In the genomic region with DNA sequence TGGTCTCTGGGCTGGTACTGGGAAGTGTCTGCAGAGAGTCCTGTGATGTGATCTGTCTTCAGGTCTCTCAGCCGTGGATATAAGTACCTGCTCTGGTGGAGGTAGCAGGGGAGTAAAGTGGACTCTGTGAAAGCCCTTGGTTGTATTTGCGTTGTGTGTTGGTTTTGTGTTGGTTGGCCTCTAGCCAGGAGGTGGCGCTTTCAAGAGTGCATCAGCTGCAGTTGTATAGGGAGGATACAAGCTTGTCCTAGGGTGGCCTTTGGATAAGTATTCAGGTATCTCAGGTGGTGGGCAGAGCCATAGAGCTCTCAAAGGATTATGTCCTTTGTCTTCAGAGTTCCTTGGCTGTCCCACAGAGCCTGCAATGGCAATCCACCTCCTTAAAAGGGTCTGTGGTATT, we compare ENCODE assay signal across 1 cellular context.
TF ChIP-seq lines count a peak whose summit lies in the region.

No MANE protein-coding gene starts in this region.

TF ChIP-seq in WTC11, 78 proteins besides CTCF, POLR2A, EP300 and RAD21 (continued from another document):
- TF ChIP-seq, protein P1, sequence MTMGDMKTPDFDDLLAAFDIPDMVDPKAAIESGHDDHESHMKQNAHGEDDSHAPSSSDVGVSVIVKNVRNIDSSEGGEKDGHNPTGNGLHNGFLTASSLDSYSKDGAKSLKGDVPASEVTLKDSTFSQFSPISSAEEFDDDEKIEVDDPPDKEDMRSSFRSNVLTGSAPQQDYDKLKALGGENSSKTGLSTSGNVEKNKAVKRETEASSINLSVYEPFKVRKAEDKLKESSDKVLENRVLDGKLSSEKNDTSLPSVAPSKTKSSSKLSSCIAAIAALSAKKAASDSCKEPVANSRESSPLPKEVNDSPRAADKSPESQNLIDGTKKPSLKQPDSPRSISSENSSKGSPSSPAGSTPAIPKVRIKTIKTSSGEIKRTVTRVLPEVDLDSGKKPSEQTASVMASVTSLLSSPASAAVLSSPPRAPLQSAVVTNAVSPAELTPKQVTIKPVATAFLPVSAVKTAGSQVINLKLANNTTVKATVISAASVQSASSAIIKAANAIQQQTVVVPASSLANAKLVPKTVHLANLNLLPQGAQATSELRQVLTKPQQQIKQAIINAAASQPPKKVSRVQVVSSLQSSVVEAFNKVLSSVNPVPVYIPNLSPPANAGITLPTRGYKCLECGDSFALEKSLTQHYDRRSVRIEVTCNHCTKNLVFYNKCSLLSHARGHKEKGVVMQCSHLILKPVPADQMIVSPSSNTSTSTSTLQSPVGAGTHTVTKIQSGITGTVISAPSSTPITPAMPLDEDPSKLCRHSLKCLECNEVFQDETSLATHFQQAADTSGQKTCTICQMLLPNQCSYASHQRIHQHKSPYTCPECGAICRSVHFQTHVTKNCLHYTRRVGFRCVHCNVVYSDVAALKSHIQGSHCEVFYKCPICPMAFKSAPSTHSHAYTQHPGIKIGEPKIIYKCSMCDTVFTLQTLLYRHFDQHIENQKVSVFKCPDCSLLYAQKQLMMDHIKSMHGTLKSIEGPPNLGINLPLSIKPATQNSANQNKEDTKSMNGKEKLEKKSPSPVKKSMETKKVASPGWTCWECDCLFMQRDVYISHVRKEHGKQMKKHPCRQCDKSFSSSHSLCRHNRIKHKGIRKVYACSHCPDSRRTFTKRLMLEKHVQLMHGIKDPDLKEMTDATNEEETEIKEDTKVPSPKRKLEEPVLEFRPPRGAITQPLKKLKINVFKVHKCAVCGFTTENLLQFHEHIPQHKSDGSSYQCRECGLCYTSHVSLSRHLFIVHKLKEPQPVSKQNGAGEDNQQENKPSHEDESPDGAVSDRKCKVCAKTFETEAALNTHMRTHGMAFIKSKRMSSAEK (CRISPR knock-in tag; IDR thresholded peaks at IDR 0.05; ENCODE audit: borderline replicate concordance): no peak
- TF ChIP-seq SMAD4 (CRISPR knock-in tag; IDR thresholded peaks at IDR 0.05) (no peak), ZNF423 (CRISPR knock-in tag; IDR thresholded peaks at IDR 0.05) (no peak)
- TF ChIP-seq, protein P2, sequence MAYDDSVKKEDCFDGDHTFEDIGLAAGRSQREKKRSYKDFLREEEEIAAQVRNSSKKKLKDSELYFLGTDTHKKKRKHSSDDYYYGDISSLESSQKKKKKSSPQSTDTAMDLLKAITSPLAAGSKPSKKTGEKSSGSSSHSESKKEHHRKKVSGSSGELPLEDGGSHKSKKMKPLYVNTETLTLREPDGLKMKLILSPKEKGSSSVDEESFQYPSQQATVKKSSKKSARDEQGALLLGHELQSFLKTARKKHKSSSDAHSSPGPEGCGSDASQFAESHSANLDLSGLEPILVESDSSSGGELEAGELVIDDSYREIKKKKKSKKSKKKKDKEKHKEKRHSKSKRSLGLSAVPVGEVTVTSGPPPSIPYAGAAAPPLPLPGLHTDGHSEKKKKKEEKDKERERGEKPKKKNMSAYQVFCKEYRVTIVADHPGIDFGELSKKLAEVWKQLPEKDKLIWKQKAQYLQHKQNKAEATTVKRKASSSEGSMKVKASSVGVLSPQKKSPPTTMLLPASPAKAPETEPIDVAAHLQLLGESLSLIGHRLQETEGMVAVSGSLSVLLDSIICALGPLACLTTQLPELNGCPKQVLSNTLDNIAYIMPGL (CRISPR knock-in tag; IDR thresholded peaks at IDR 0.05): no peak
- TF ChIP-seq, protein P3, sequence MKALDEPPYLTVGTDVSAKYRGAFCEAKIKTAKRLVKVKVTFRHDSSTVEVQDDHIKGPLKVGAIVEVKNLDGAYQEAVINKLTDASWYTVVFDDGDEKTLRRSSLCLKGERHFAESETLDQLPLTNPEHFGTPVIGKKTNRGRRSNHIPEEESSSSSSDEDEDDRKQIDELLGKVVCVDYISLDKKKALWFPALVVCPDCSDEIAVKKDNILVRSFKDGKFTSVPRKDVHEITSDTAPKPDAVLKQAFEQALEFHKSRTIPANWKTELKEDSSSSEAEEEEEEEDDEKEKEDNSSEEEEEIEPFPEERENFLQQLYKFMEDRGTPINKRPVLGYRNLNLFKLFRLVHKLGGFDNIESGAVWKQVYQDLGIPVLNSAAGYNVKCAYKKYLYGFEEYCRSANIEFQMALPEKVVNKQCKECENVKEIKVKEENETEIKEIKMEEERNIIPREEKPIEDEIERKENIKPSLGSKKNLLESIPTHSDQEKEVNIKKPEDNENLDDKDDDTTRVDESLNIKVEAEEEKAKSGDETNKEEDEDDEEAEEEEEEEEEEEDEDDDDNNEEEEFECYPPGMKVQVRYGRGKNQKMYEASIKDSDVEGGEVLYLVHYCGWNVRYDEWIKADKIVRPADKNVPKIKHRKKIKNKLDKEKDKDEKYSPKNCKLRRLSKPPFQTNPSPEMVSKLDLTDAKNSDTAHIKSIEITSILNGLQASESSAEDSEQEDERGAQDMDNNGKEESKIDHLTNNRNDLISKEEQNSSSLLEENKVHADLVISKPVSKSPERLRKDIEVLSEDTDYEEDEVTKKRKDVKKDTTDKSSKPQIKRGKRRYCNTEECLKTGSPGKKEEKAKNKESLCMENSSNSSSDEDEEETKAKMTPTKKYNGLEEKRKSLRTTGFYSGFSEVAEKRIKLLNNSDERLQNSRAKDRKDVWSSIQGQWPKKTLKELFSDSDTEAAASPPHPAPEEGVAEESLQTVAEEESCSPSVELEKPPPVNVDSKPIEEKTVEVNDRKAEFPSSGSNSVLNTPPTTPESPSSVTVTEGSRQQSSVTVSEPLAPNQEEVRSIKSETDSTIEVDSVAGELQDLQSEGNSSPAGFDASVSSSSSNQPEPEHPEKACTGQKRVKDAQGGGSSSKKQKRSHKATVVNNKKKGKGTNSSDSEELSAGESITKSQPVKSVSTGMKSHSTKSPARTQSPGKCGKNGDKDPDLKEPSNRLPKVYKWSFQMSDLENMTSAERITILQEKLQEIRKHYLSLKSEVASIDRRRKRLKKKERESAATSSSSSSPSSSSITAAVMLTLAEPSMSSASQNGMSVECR (CRISPR knock-in tag; IDR thresholded peaks at IDR 0.05; ENCODE audit: borderline replicate concordance): no peak
